20 cellular contexts compared by ENCODE assay signal in genomic region chr10:78959901-78960300, GRCh38.
"Had no signal": no experiment of that assay in that cellular context is flagged by ENCODE, and none has a peak within 500 bp of the region (broad histone marks: within the 10 kb centered on the region; RNA-seq: fewer than 3 reads in every experiment).

No MANE protein-coding gene starts in this region.

- H3K36me3 ChIP-seq: gastrocnemius medialis, heart right ventricle, suprapubic skin had no signal

- DNase-seq: activated CD4-positive, alpha-beta T cell treated with anti-CD3 and anti-CD28 coated beads for 4 hours; activated CD8-positive, alpha-beta memory T cell treated with anti-CD3 and anti-CD28 coated beads, Interleukin-2, amount 50 U/mL, for 48 hours; activated gamma-delta T cell; activated T-cell treated with anti-CD3 and anti-CD28 coated beads, Interleukin-2, amount 50 U/mL, for 72 hours; amniotic stem cell; central memory CD4-positive, alpha-beta T cell; effector CD4-positive, alpha-beta T cell; naive thymus-derived CD8-positive, alpha-beta T cell; small intestine; stimulated activated CD4-positive, alpha-beta T cell treated with anti-CD3 and anti-CD28 coated beads, Interleukin-4, amount 100 ng/mL, for 4 hours; stimulated activated CD8-positive, alpha-beta memory T cell treated with anti-CD3 and anti-CD28 coated beads, Interleukin-4, amount 100 ng/mL, for 48 hours; stimulated activated naive CD4-positive, alpha-beta T cell treated with Interleukin-2 at 50 U/mL for 16 hours; T-helper 17 cell had no signal

- H3K4me3 ChIP-seq: body of pancreas, coronary artery, gastrocnemius medialis, heart right ventricle, mucosa of descending colon, suprapubic skin had no signal

- ATAC-seq: activated naive CD4-positive, alpha-beta T cell treated with anti-CD3 and anti-CD28 coated beads, Interleukin-2, amount 50 U/mL, for 72 hours; activated T-cell treated with anti-CD3 and anti-CD28 coated beads, Interleukin-2, amount 50 U/mL, for 72 hours; mucosa of descending colon; naive thymus-derived CD8-positive, alpha-beta T cell; T-helper 17 cell had no signal

- H3K27ac ChIP-seq: coronary artery, suprapubic skin had no signal

- H3K9me3 ChIP-seq: body of pancreas, gastrocnemius medialis, heart right ventricle, mucosa of descending colon, suprapubic skin had no signal

- H3K27me3 ChIP-seq: body of pancreas, gastrocnemius medialis, heart right ventricle, suprapubic skin had no signal
